Comparison of ENCODE assay signal across 39 cellular contexts in genomic region chr6:158988477-158988876, GRCh38. TPM values are rescaled to one million over a fixed set of nuclear protein-coding genes. Genes with fewer than 3 reads are reported as not detected.
"Had no signal": no experiment of that assay in that cellular context is flagged by ENCODE, and none has a peak within 500 bp of the region (broad histone marks: within the 10 kb centered on the region; RNA-seq: fewer than 3 reads in every experiment).

No MANE protein-coding gene starts in this region.

- H3K27ac ChIP-seq: adrenal gland, ascending aorta, body of pancreas, brain microvascular endothelial cell, breast epithelium, cardiac muscle cell had no signal

- ATAC-seq: activated naive CD8-positive, alpha-beta T cell treated with anti-CD3 and anti-CD28 coated beads, Interleukin-2, amount 50 U/mL, for 24 hours; body of pancreas had no signal

- H3K9me3 ChIP-seq: adrenal gland, body of pancreas had no signal

- H3K4me1 Mint-ChIP-seq: brain had no signal

- H3K4me3 Mint-ChIP-seq: activated naive CD4-positive, alpha-beta T cell treated with anti-CD3 and anti-CD28 coated beads for 36 hours; activated naive CD4-positive, alpha-beta T cell treated with anti-CD3 and anti-CD28 coated beads, Interleukin-2, amount 10 ng/mL, durations not matched to agents 7 days and 5 days; activated naive CD4-positive, alpha-beta T cell treated with anti-CD3 and anti-CD28 coated beads, Interleukin-2, amount 50 U/mL, for 24 hours; activated naive CD8-positive, alpha-beta T cell; activated naive CD8-positive, alpha-beta T cell treated with anti-CD3 and anti-CD28 coated beads for 36 hours; activated naive CD8-positive, alpha-beta T cell treated with anti-CD3 and anti-CD28 coated beads, Interleukin-2, amount 10 ng/mL, durations not matched to agents 7 days and 5 days; activated naive CD8-positive, alpha-beta T cell treated with anti-CD3 and anti-CD28 coated beads, Interleukin-2, amount 50 U/mL, for 24 hours; activated T-cell treated with anti-CD3 and anti-CD28 coated beads, Interleukin-2, amount 50 U/mL, for 24 hours; activated T-cell treated with anti-CD3 and anti-CD28 coated beads, Interleukin-2, amount 50 U/mL, for 4 hours; activated T-helper 1 cell treated with anti-CD3 and anti-CD28 coated beads, Interleukin-12 subunit alpha, Interleukin-12 subunit beta, Interleukin-2, Interleukin-4 antibody, amounts not matched to agents 30 ng/mL and 10 ng/mL and 1 ng/mL, durations not matched to agents 14 hours and 24 hours and 36 hours; brain; central memory CD8-positive, alpha-beta T cell had no signal

- H3K36me3 ChIP-seq: adrenal gland, brain microvascular endothelial cell, breast epithelium, cardiac muscle cell had no signal

- H3K27me3 Mint-ChIP-seq: activated naive CD4-positive, alpha-beta T cell treated with anti-CD3 and anti-CD28 coated beads, Interleukin-2, amount 10 ng/mL, durations not matched to agents 7 days and 5 days; activated naive CD4-positive, alpha-beta T cell treated with anti-CD3 and anti-CD28 coated beads, Interleukin-2, amount 50 U/mL, for 24 hours; activated naive CD8-positive, alpha-beta T cell; activated naive CD8-positive, alpha-beta T cell treated with anti-CD3 and anti-CD28 coated beads for 36 hours; activated naive CD8-positive, alpha-beta T cell treated with anti-CD3 and anti-CD28 coated beads, Interleukin-2, amount 10 ng/mL, durations not matched to agents 7 days and 5 days; activated naive CD8-positive, alpha-beta T cell treated with anti-CD3 and anti-CD28 coated beads, Interleukin-2, amount 50 U/mL, for 24 hours; activated T-cell treated with anti-CD3 and anti-CD28 coated beads, Interleukin-2, amount 50 U/mL, for 24 hours; brain; central memory CD8-positive, alpha-beta T cell had no signal

- H3K4me3 ChIP-seq: adrenal gland, ascending aorta, body of pancreas, breast epithelium, cardiac muscle cell had no signal

- FAIRE-seq: astrocyte, bronchial epithelial cell had no signal

- H3K27ac Mint-ChIP-seq: activated naive CD4-positive, alpha-beta T cell treated with anti-CD3 and anti-CD28 coated beads for 36 hours; activated naive CD4-positive, alpha-beta T cell treated with anti-CD3 and anti-CD28 coated beads, Interleukin-2, amount 10 ng/mL, durations not matched to agents 7 days and 5 days; activated naive CD4-positive, alpha-beta T cell treated with anti-CD3 and anti-CD28 coated beads, Interleukin-2, amount 50 U/mL, for 24 hours; activated naive CD4-positive, alpha-beta T cell treated with anti-CD3 and anti-CD28 coated beads, Interleukin-2, amount 50 U/mL, for 72 hours; activated naive CD8-positive, alpha-beta T cell; activated naive CD8-positive, alpha-beta T cell treated with anti-CD3 and anti-CD28 coated beads for 36 hours; activated naive CD8-positive, alpha-beta T cell treated with anti-CD3 and anti-CD28 coated beads, Interleukin-2, amount 10 ng/mL, durations not matched to agents 7 days and 5 days; activated naive CD8-positive, alpha-beta T cell treated with anti-CD3 and anti-CD28 coated beads, Interleukin-2, amount 50 U/mL, for 24 hours; activated T-cell treated with anti-CD3 and anti-CD28 coated beads, Interleukin-2, amount 50 U/mL, for 24 hours; activated T-helper 1 cell treated with anti-CD3 and anti-CD28 coated beads, Interleukin-12 subunit alpha, Interleukin-12 subunit beta, Interleukin-2, Interleukin-4 antibody, amounts not matched to agents 30 ng/mL and 10 ng/mL and 1 ng/mL, durations not matched to agents 14 hours and 24 hours and 36 hours; activated T-helper 2 cell treated with anti-CD3 and anti-CD28 coated beads, Interferon-gamma antibody, Interleukin-2, Interleukin-4, amounts not matched to agents 10 μg/mL and 5 μg/mL and 100 μg/mL, durations not matched to agents 14 hours and 24 hours and 36 hours; brain had no signal

- DNase-seq: activated effector memory CD4-positive, alpha-beta T cell treated with anti-CD3 and anti-CD28 coated beads, Interleukin-2, amount 50 U/mL, for 16 hours; activated effector memory CD4-positive, alpha-beta T cell treated with Interleukin-2 at 50 U/mL for 16 hours; activated gamma-delta T cell; activated gamma-delta T cell treated with Interleukin-2 at 50 U/mL for 16 hours; activated naive CD4-positive, alpha-beta T cell; activated naive CD4-positive, alpha-beta T cell treated with anti-CD3 and anti-CD28 coated beads for 36 hours; activated naive CD4-positive, alpha-beta T cell treated with anti-CD3 and anti-CD28 coated beads, Interleukin-2, amount 10 ng/mL, durations not matched to agents 7 days and 5 days; activated naive CD4-positive, alpha-beta T cell treated with anti-CD3 and anti-CD28 coated beads, Interleukin-2, amount 50 U/mL, for 16 hours; activated naive CD4-positive, alpha-beta T cell treated with Interleukin-2 at 50 U/mL for 16 hours; activated naive CD8-positive, alpha-beta T cell treated with anti-CD3 and anti-CD28 coated beads for 36 hours; activated naive CD8-positive, alpha-beta T cell treated with anti-CD3 and anti-CD28 coated beads, Interleukin-2, amount 10 ng/mL, durations not matched to agents 7 days and 5 days; activated naive CD8-positive, alpha-beta T cell treated with anti-CD3 and anti-CD28 coated beads, Interleukin-2, amount 50 U/mL, for 24 hours; activated T-cell treated with anti-CD3 and anti-CD28 coated beads for 4 hours; activated T-cell treated with anti-CD3 and anti-CD28 coated beads, Interleukin-2, amount 50 U/mL, for 24 hours; activated T-cell treated with anti-CD3 and anti-CD28 coated beads, Interleukin-2, amount 50 U/mL, for 4 hours; activated T-cell treated with anti-CD3 and anti-CD28 coated beads, Interleukin-2, amount 50 U/mL, for 48 hours; adrenal gland; amniotic stem cell; amygdala; anterior cingulate cortex; aorta; body of pancreas; brain microvascular endothelial cell; caudate nucleus; central memory CD4-positive, alpha-beta T cell; cerebellar nuclear complex had no signal

- H3K27me3 ChIP-seq: adrenal gland, ascending aorta, body of pancreas, brain microvascular endothelial cell, breast epithelium, cardiac muscle cell had no signal

- H3K4me1 ChIP-seq: adrenal gland, ascending aorta, body of pancreas, breast epithelium had no signal

RNA-seq across cellular contexts. Expression of gene TAGAP, which starts 56.3 kb away (rescaled TPM):
- total RNA-seq: cardiac muscle cell, chondrocyte had no signal
- polyA plus RNA-seq: cardiac muscle cell had no signal
